ENCODE assay signal across 19 cellular contexts in genomic region chr7:137097111-137097510, GRCh38.
DNase-seq lines count a peak whose midpoint lies in the region; ATAC-seq and TF ChIP-seq lines count a peak whose summit lies in the region.
"Had no signal": no experiment of that assay in that cellular context is flagged by ENCODE, and none has a peak within 500 bp of the region (broad histone marks: within the 10 kb centered on the region; RNA-seq: fewer than 3 reads in every experiment).

No MANE protein-coding gene starts in this region.

- CTCF ChIA-PET in GM10248 (lab: Yijun Ruan, JAX) (no interaction called here), PC-9 (lab: Charles Lee) (no interaction called here)

- no TSS peak for BruUV-seq in PC-9 (replicated peaks; lab: Mats Ljungman, UMichigan)

- H3K36me3 ChIP-seq in heart left ventricle, result no peaks in the 10 kb centered on the region
- no peaks in the 10 kb centered on the region for H3K36me3 ChIP-seq in PC-9 (ENCODE audit: low read depth)
- H3K36me3 ChIP-seq: MG63 had no signal

- in situ Hi-C loops in astrocyte of the cerebellum (cut with HindIII; ENCODE audit: low sequenced_read_pairs), result no loop called here

- TF ChIP-seq CTCF in heart left ventricle (IDR thresholded peaks at IDR 0.05) (no peak), astrocyte of the cerebellum (IDR thresholded peaks at IDR 0.05; ENCODE audit: low read depth, low read length, missing control alignments) (no peak), fibroblast of pulmonary artery (IDR thresholded peaks at IDR 0.05; ENCODE audit: low read length, missing control alignments) (no peak), GM10248 (IDR thresholded peaks at IDR 0.05; ENCODE audit: control extremely low read depth, extremely low read depth, low read depth, missing control alignments) (no peak), type B pancreatic cell (conservative IDR thresholded peaks at IDR 0.05) (no peak), PC-9 (conservative IDR thresholded peaks at IDR 0.05) (no peak)

- H3K4me1 Mint-ChIP-seq in type B pancreatic cell (ENCODE audit: unreplicated experiment), result no peaks in the 10 kb centered on the region

- no peak overlapping the region for H3K27ac Mint-ChIP-seq in type B pancreatic cell

- no peaks in the 10 kb centered on the region for H3K9me2 ChIP-seq in PC-9 (ENCODE audit: insufficient read depth)
- H3K9me2 ChIP-seq: SK-N-SH had no signal

- H3K4me3 ChIP-seq in heart left ventricle (no peak overlapping the region), astrocyte of the cerebellum (ENCODE audit: low read depth, low read length) (no peak overlapping the region), fibroblast of pulmonary artery (replicated peaks; ENCODE audit: low read depth, low read length) (no peak overlapping the region), PC-9 (no peak overlapping the region)
- H3K4me3 ChIP-seq: MG63 had no signal

- 17 to 26% (median 21%) methylated on average over 1 of the region's 1 CpG for WGBS in heart left ventricle, 4 donors

- H3K4me3 Mint-ChIP-seq in type B pancreatic cell, result no peak overlapping the region

- no peaks in the 10 kb centered on the region for H3K36me3 Mint-ChIP-seq in type B pancreatic cell

- no peaks in the 10 kb centered on the region for H3K4me1 ChIP-seq in heart left ventricle
- no peaks in the 10 kb centered on the region for H3K4me1 ChIP-seq in PC-9 (replicated peaks; ENCODE audit: insufficient read depth)

- intact Hi-C loops in Right ventricle myocardium superior (cut with DNase I) (no loop called here), heart left ventricle (cut with DNase I) (loop anchor here in 2 of 10 donors (10.0 kb wide), 2 partner anchors 498 to 692 kb away; no protein-coding TSS in a partner anchor), PC-9 (cut with micrococcal nuclease; ENCODE audit: unreplicated experiment) (no loop called here)

- no peaks in the 10 kb centered on the region for H3K9me3 Mint-ChIP-seq in type B pancreatic cell

- TF ChIP-seq POLR2A in heart left ventricle (IDR thresholded peaks at IDR 0.05), result no peak

- H3K9me3 ChIP-seq in heart left ventricle (peaks cover 0 to 11% (median 0%) of the 10 kb centered on the region in 12 donors), PC-9 (ENCODE audit: insufficient read depth, low read depth) (no peaks in the 10 kb centered on the region)
- H3K9me3 ChIP-seq: MG63, SK-N-SH had no signal

- DNase-seq in Right ventricle myocardium superior (no peak), heart left ventricle (no peak), astrocyte of the cerebellum (ENCODE audit: low read depth) (peak; percentile 18), fibroblast of pulmonary artery (ENCODE audit: low read depth) (peak; percentile 52), GM10248 (ENCODE audit: extremely low spot score) (no peak), type B pancreatic cell (ENCODE audit: extremely low spot score, unreplicated experiment) (no peak), PC-9 (no peak)
- DNase-seq: 8988T, C1 segment of cervical spinal cord, MG63, NCI-H1092, NCI-H2081 treated with DMSO at 0.1 percent for 48 hours, NCI-H524, SHP77, SK-N-SH had no signal

- no peaks in the 10 kb centered on the region for H4K20me1 ChIP-seq in PC-9 (ENCODE audit: insufficient read depth)

- no peak overlapping the region for H3K27ac ChIP-seq in heart left ventricle
- H3K27ac ChIP-seq in PC-9, result no peak overlapping the region
- H3K27ac ChIP-seq: KMS-11 had no signal

- H2AFZ ChIP-seq in PC-9, result no peak overlapping the region

- H3K79me2 ChIP-seq in PC-9 (ENCODE audit: low read depth), result no peaks in the 10 kb centered on the region

- H3K4me2 ChIP-seq in PC-9, result no peak overlapping the region
- H3K4me2 ChIP-seq: KMS-11, SK-N-SH had no signal

- ATAC-seq in Right ventricle myocardium superior (ENCODE audit: poor library complexity) (peak; percentile 48), heart left ventricle (no peak), HG03460 (IDR thresholded peaks at IDR 0.05; ENCODE audit: unreplicated experiment) (no peak)
- ATAC-seq: HepG2, Panc1 had no signal

- H3K27me3 ChIP-seq in heart left ventricle (no peaks in the 10 kb centered on the region), PC-9 (ENCODE audit: insufficient read depth, low read depth) (no peaks in the 10 kb centered on the region)
- H3K27me3 ChIP-seq: MG63 had no signal

- no peaks in the 10 kb centered on the region for H3K27me3 Mint-ChIP-seq in type B pancreatic cell

- POLR2A ChIA-PET in GM10248 (lab: Yijun Ruan, JAX), result no interaction called here
- POLR2A ChIA-PET in PC-9 (lab: Charles Lee; ENCODE audit: unreplicated experiment), result no interaction called here

- H3F3A ChIP-seq in PC-9 (ENCODE audit: insufficient read depth, low read depth), result no peaks in the 10 kb centered on the region

Comparison
In these comparisons a context has a peak if more than half of its experiments do, and no peak if none do; other contexts are left out.
1. DNase-seq: peak in astrocyte of the cerebellum (single experiment) and fibroblast of pulmonary artery (single experiment); none in Right ventricle myocardium superior (single experiment), heart left ventricle (0 of 5), GM10248 (single experiment), type B pancreatic cell (single experiment) and PC-9 (0 of 2).